In genomic region chr13:48806522-48806921, GRCh38 we compare ENCODE assay signal across 26 cellular contexts.
DNase-seq lines count a peak whose midpoint lies in the region; ATAC-seq, FAIRE-seq and TF ChIP-seq lines count a peak whose summit lies in the region.
"Had no signal": no experiment of that assay in that cellular context is flagged by ENCODE, and none has a peak within 500 bp of the region (broad histone marks: within the 10 kb centered on the region; RNA-seq: fewer than 3 reads in every experiment).

No MANE protein-coding gene starts in this region.

- TF ChIP-seq POLR2A in adrenal gland (IDR thresholded peaks at IDR 0.05), result no peak

- no peaks in the 10 kb centered on the region for H3K4me1 ChIP-seq in adrenal gland (replicated peaks in 1 of 2)
- H3K4me1 ChIP-seq: upper lobe of left lung had no signal

- peak; percentile 67 for FAIRE-seq in RCC 7860 (lab: Jason Lieb, UNC)
- FAIRE-seq: GM18507 had no signal

- peaks cover 2% of the 10 kb centered on the region; the same call in 1 of the 2 replicates for H3K36me3 Mint-ChIP-seq in HFFc6 (ENCODE audit: low read depth)
- no peaks in the 10 kb centered on the region for H3K36me3 Mint-ChIP-seq in central memory CD8-positive, alpha-beta T cell (ENCODE audit: insufficient read depth)

- no peaks in the 10 kb centered on the region for H3K27me3 ChIP-seq in adrenal gland
- H3K27me3 ChIP-seq: body of pancreas, heart left ventricle, upper lobe of left lung had no signal

- no peak overlapping the region for H3K4me3 ChIP-seq in adrenal gland
- H3K4me3 ChIP-seq: body of pancreas, GM23338, heart left ventricle, upper lobe of left lung had no signal

- DNase-seq in SKM-1 treated with dmso at 0.1 percent for 144 hours (lab: John Stamatoyannopoulos, UW; ENCODE audit: unreplicated experiment) (peak; percentile 23), SKM-1 (lab: John Stamatoyannopoulos, UW; ENCODE audit: unreplicated experiment) (no peak), HFFc6 (peak; percentile 8), RCC 7860 (ENCODE audit: low spot score) (peak; percentile 80), adrenal gland (no peak)
- DNase-seq in central memory CD8-positive, alpha-beta T cell (ENCODE audit: low spot score in 2 of 2), result no peak
- DNase-seq in stimulated activated naive CD4-positive, alpha-beta T cell (lab: John Stamatoyannopoulos, UW), result no peak
- DNase-seq in activated T-cell treated with anti-CD3 and anti-CD28 coated beads, Interleukin-2, amount 50 U/mL, for 1 hour, result no peak
- DNase-seq: 8988T; activated CD4-positive, alpha-beta T cell treated with anti-CD3 and anti-CD28 coated beads for 36 hours; body of pancreas; heart left ventricle; Kasumi-1; left colon; NCI-H2029 treated with DMSO at 0.1 percent for 48 hours; NCI-H446; NCI-H82; occipital lobe; Right ventricle myocardium superior; substantia nigra; SW 1271; upper lobe of left lung had no signal

- H3K27me3 Mint-ChIP-seq in HFFc6 (ENCODE audit: insufficient read depth), result peaks cover 13% of the 10 kb centered on the region
- H3K27me3 Mint-ChIP-seq in central memory CD8-positive, alpha-beta T cell, result peaks cover 5% of the 10 kb centered on the region

- TF ChIP-seq CTCF in HFFc6 (IDR thresholded peaks at IDR 0.05), result no peak
- TF ChIP-seq CTCF in adrenal gland (IDR thresholded peaks at IDR 0.05), result no peak

- no peaks in the 10 kb centered on the region for H3K9me3 Mint-ChIP-seq in HFFc6
- no peaks in the 10 kb centered on the region for H3K9me3 Mint-ChIP-seq in central memory CD8-positive, alpha-beta T cell
- H3K9me3 Mint-ChIP-seq: GM23338 had no signal

- peaks cover 50% of the 10 kb centered on the region for H3K4me1 Mint-ChIP-seq in HFFc6 (ENCODE audit: low read depth)
- peaks cover 15% of the 10 kb centered on the region for H3K4me1 Mint-ChIP-seq in central memory CD8-positive, alpha-beta T cell
- H3K4me1 Mint-ChIP-seq: GM23338, memory B cell had no signal

- ATAC-seq in central memory CD8-positive, alpha-beta T cell (replicated peaks; ENCODE audit: extremely low read depth, poor library complexity, severe bottlenecking), result no peak
- ATAC-seq: activated CD4-positive, alpha-beta T cell treated with anti-CD3 and anti-CD28 coated beads for 36 hours; body of pancreas; GM23338; heart left ventricle; left colon had no signal

- no peaks in the 10 kb centered on the region for H3K36me3 ChIP-seq in adrenal gland (replicated peaks in 1 of 2)
- H3K36me3 ChIP-seq: heart left ventricle, upper lobe of left lung had no signal

- no peak overlapping the region for H3K4me3 Mint-ChIP-seq in HFFc6
- H3K4me3 Mint-ChIP-seq in central memory CD8-positive, alpha-beta T cell, result peak overlapping the region; percentile 6
- H3K4me3 Mint-ChIP-seq: activated CD4-positive, alpha-beta T cell treated with anti-CD3 and anti-CD28 coated beads for 36 hours; GM23338; memory B cell had no signal

- H3K9me3 ChIP-seq in adrenal gland (replicated peaks in 1 of 3), result no peaks in the 10 kb centered on the region
- H3K9me3 ChIP-seq: body of pancreas, heart left ventricle, upper lobe of left lung had no signal

- no peak overlapping the region for H3K27ac ChIP-seq in adrenal gland
- H3K27ac ChIP-seq: body of pancreas, epithelial cell of prostate, heart left ventricle, upper lobe of left lung had no signal

- 90 to 98% (median 97%) methylated on average over 3 of the region's 3 CpGs for WGBS in adrenal gland, 4 donors

- intact Hi-C loops in adrenal gland (cut with DNase I), result no loop called here

- no peak overlapping the region for H3K27ac Mint-ChIP-seq in HFFc6
- H3K27ac Mint-ChIP-seq in central memory CD8-positive, alpha-beta T cell (ENCODE audit: low read depth), result peak overlapping the region; percentile 37
- H3K27ac Mint-ChIP-seq: activated CD4-positive, alpha-beta T cell treated with anti-CD3 and anti-CD28 coated beads for 36 hours; GM23338; memory B cell had no signal

Comparison
In these comparisons a context has a peak if more than half of its experiments do, and no peak if none do; other contexts are left out.
1. DNase-seq: peak in SKM-1 treated with dmso at 0.1 percent for 144 hours (single experiment), HFFc6 (single experiment) and RCC 7860 (single experiment); none in SKM-1 (single experiment), central memory CD8-positive, alpha-beta T cell (0 of 2), adrenal gland (0 of 7), stimulated activated naive CD4-positive, alpha-beta T cell (0 of 6) and activated T-cell treated with anti-CD3 and anti-CD28 coated beads, Interleukin-2, amount 50 U/mL, for 1 hour (single experiment).